In the genomic region with DNA sequence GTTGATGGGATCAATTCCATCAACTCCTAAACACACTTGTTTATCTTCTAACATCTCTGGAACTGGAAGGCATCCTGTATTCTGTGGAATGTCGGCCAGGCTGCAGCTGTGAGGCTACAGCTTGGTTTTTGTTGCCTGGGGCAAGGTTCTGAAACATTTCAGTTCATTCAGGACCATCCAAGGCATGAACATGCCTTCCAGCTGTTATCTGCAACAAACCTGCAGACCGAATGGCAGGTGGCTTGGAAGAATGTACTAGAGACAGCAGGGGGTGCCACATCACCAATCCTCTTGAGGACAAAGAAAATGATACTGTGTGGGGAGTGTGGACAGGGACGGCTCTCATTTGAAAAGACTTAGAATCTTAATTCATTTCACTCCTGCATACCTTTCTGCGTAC, we compare ENCODE assay signal across 9 cellular contexts. TPM values are rescaled to one million over a fixed set of nuclear protein-coding genes. Genes with fewer than 3 reads are reported as not detected.
DNase-seq lines count a peak whose midpoint lies in the region; ATAC-seq and TF ChIP-seq lines count a peak whose summit lies in the region.
"Had no signal": no experiment of that assay in that cellular context is flagged by ENCODE, and none has a peak within 500 bp of the region (broad histone marks: within the 10 kb centered on the region; RNA-seq: fewer than 3 reads in every experiment).

No MANE protein-coding gene starts in this region.

- WGBS in heart right ventricle, 2 donors, result 38 to 41% methylated on average over 4 of the region's 4 CpGs

- POLR2A ChIA-PET in naive thymus-derived CD8-positive, alpha-beta T cell (lab: Charles Lee), result no interaction called here

- ATAC-seq in heart right ventricle (no peak), Right ventricle myocardium superior (ENCODE audit: poor library complexity) (no peak), HG02870 (IDR thresholded peaks at IDR 0.05; ENCODE audit: unreplicated experiment) (no peak)
- peak; percentile 46 to 50 for ATAC-seq in naive thymus-derived CD8-positive, alpha-beta T cell

- H3K4me3 ChIP-seq in heart right ventricle (no peak overlapping the region), cardiac fibroblast (replicated peaks in 1 of 2; ENCODE audit: low read depth in 2 of 2, low read length in 2 of 2) (no peak overlapping the region)

- H3K27ac ChIP-seq in heart right ventricle, result no peak overlapping the region

- peaks cover 0 to 6% (median 3%) of the 10 kb centered on the region in 4 donors for H3K4me1 Mint-ChIP-seq in naive thymus-derived CD8-positive, alpha-beta T cell

- DNase-seq in heart right ventricle, result no peak
- no peak for DNase-seq in Right ventricle myocardium superior
- peak; percentile 4 for DNase-seq in NCI-H2196 treated with DMSO at 0.1 percent for 48 hours (lab: John Stamatoyannopoulos, UW; ENCODE audit: unreplicated experiment)
- peak; percentile 23 to 49 for DNase-seq in cardiac fibroblast (ENCODE audit: low read depth in 2 of 2)
- peak in 4 of 10 donors; percentile 12 to 31 (median 30) for DNase-seq in naive thymus-derived CD8-positive, alpha-beta T cell
- no peak for DNase-seq in stimulated activated naive CD4-positive, alpha-beta T cell treated with Interleukin-2 at 50 U/mL for 16 hours (lab: John Stamatoyannopoulos, UW)
- DNase-seq in activated CD4-positive, CD25-positive, alpha-beta regulatory T cell treated with anti-CD3 and anti-CD28 coated beads, Interleukin-2, amount 50 U/mL, for 72 hours, result no peak

- H3K27me3 Mint-ChIP-seq in naive thymus-derived CD8-positive, alpha-beta T cell, result peaks cover 1 to 29% (median 17%) of the 10 kb centered on the region in 5 donors

- peaks cover 0 to 23% (median 7%) of the 10 kb centered on the region in 11 donors for H3K9me3 ChIP-seq in heart right ventricle

- peaks cover 0 to 12% (median 0%) of the 10 kb centered on the region in 9 donors for H3K4me1 ChIP-seq in heart right ventricle

- H3K4me3 Mint-ChIP-seq in naive thymus-derived CD8-positive, alpha-beta T cell, result no peak overlapping the region
- H3K4me3 Mint-ChIP-seq: activated naive CD4-positive, alpha-beta T cell treated with anti-CD3 and anti-CD28 coated beads, Interleukin-2, amount 50 U/mL, for 24 hours had no signal

- peaks cover 0 to 5% (median 0%) of the 10 kb centered on the region in 9 donors for H3K9me3 Mint-ChIP-seq in naive thymus-derived CD8-positive, alpha-beta T cell
- H3K9me3 Mint-ChIP-seq: activated naive CD4-positive, alpha-beta T cell treated with anti-CD3 and anti-CD28 coated beads, Interleukin-2, amount 50 U/mL, for 24 hours had no signal

- TF ChIP-seq CTCF in heart right ventricle (IDR thresholded peaks at IDR 0.05) (peak in 5 of 9 donors; percentile 13 to 42 (median 20)), cardiac fibroblast (IDR thresholded peaks at IDR 0.05; ENCODE audit: low read depth, low read length) (peak; percentile 37)

- H3K36me3 ChIP-seq in heart right ventricle, result no peaks in the 10 kb centered on the region

- peaks cover 0 to 8% (median 0%) of the 10 kb centered on the region in 7 donors for H3K27me3 ChIP-seq in heart right ventricle

- no peak overlapping the region for H3K27ac Mint-ChIP-seq in naive thymus-derived CD8-positive, alpha-beta T cell
- H3K27ac Mint-ChIP-seq: activated naive CD4-positive, alpha-beta T cell treated with anti-CD3 and anti-CD28 coated beads, Interleukin-2, amount 50 U/mL, for 24 hours had no signal

- intact Hi-C loops in heart right ventricle (cut with DNase I), result loop anchor here in 3 of 10 donors (5.0 to 10.0 kb wide), 2 partner anchors 235 to 238 kb away; no protein-coding TSS in a partner anchor
- intact Hi-C loops in Right ventricle myocardium superior (cut with DNase I), result no loop called here

- peaks cover 0 to 5% (median 0%) of the 10 kb centered on the region in 3 donors for H3K36me3 Mint-ChIP-seq in naive thymus-derived CD8-positive, alpha-beta T cell
- H3K36me3 Mint-ChIP-seq: activated naive CD4-positive, alpha-beta T cell treated with anti-CD3 and anti-CD28 coated beads, Interleukin-2, amount 50 U/mL, for 24 hours had no signal

RNA-seq across cellular contexts. Expression of gene PAPOLB, which starts 12.4 kb away (rescaled TPM):
- total RNA-seq in heart right ventricle, result under 1 TPM in 6 of 10 donors, not detected in 4; 0.10 to 0.21 (median 0.15) TPM
- under 1 TPM; 0.01 to 0.15 TPM for polyA plus RNA-seq in heart right ventricle
- total RNA-seq in Right ventricle myocardium superior, result 0.05 TPM
- not detected for total RNA-seq in naive thymus-derived CD8-positive, alpha-beta T cell
- not detected for polyA plus RNA-seq in naive thymus-derived CD8-positive, alpha-beta T cell

RNA-seq across cellular contexts. Expression of gene RADIL, which starts 34.1 kb away (rescaled TPM):
- total RNA-seq in heart right ventricle, result 1 to 10 TPM; 1.2 to 6.6 (median 3.8) TPM
- 1 to 10 TPM; 2.4 to 5.0 TPM for polyA plus RNA-seq in heart right ventricle
- total RNA-seq in Right ventricle myocardium superior, result 4.0 TPM
- total RNA-seq in naive thymus-derived CD8-positive, alpha-beta T cell, result under 1 TPM in 1 of 2 experiments, not detected in 1; 0.18 TPM
- polyA plus RNA-seq in naive thymus-derived CD8-positive, alpha-beta T cell, result under 1 TPM in 2 of 3 donors, not detected in 1; 0.02 to 0.07 TPM

Comparison
In these comparisons a context has a peak if more than half of its experiments do, and no peak if none do; other contexts are left out.
1. ATAC-seq: peak in naive thymus-derived CD8-positive, alpha-beta T cell (2 of 2); none in heart right ventricle (0 of 8), Right ventricle myocardium superior (single experiment) and HG02870 (single experiment).
2. DNase-seq: peak in NCI-H2196 treated with DMSO at 0.1 percent for 48 hours (single experiment) and cardiac fibroblast (2 of 2); none in heart right ventricle (0 of 2), Right ventricle myocardium superior (single experiment), stimulated activated naive CD4-positive, alpha-beta T cell treated with Interleukin-2 at 50 U/mL for 16 hours (single experiment) and activated CD4-positive, CD25-positive, alpha-beta regulatory T cell treated with anti-CD3 and anti-CD28 coated beads, Interleukin-2, amount 50 U/mL, for 72 hours (single experiment).